1 cellular context compared by ENCODE assay signal in the genomic region with DNA sequence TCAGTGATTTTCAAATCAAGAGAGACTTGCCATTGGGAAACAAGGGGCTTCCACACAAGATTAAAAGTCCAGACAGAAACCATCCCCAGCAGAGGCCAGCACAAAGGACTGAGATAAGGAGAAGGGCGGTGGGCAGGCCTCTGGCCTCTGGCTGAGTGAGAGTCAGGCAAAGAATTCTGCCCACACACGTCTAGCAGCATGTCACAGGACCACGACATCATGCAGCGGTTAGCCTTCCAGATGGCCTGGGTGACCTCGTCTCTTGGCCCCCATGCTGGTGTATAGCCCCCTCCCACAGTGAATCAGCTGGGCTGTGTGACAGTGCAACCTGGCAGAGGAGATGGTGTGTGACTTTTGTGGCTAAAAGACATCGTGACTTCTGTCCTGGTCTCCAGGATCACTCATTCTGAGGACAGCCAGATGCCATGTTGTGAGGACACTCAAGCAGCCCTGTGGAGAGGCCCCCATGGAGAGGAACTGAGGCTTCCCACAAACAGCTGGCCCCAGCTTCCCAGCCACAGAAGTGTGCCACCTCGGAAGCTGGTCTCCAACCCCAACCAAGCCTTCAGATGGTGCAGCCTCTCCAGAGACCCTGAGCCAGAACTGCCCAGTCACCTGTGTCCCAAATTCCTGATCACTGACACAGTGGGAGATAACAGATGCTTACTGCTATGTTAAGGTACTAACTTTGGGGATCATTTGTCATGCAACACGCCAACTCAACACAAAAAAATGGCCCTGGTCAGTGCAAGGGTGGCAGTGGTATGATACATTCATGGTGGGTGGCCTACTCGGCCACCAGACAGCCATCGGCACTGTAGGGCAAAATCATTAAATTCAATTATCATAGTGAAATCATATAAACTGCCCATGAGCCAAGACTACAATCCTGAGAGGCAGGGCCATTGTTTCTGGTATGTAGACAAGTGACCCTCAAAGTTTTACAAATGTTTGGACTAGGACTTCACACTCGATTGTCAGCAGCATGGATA.
TF ChIP-seq lines count a peak whose summit lies in the region.

No MANE protein-coding gene starts in this region.

TF ChIP-seq in HepG2, 621 proteins besides CTCF, POLR2A, EP300 and RAD21 (continued from another document):
- TF ChIP-seq, protein P1, sequence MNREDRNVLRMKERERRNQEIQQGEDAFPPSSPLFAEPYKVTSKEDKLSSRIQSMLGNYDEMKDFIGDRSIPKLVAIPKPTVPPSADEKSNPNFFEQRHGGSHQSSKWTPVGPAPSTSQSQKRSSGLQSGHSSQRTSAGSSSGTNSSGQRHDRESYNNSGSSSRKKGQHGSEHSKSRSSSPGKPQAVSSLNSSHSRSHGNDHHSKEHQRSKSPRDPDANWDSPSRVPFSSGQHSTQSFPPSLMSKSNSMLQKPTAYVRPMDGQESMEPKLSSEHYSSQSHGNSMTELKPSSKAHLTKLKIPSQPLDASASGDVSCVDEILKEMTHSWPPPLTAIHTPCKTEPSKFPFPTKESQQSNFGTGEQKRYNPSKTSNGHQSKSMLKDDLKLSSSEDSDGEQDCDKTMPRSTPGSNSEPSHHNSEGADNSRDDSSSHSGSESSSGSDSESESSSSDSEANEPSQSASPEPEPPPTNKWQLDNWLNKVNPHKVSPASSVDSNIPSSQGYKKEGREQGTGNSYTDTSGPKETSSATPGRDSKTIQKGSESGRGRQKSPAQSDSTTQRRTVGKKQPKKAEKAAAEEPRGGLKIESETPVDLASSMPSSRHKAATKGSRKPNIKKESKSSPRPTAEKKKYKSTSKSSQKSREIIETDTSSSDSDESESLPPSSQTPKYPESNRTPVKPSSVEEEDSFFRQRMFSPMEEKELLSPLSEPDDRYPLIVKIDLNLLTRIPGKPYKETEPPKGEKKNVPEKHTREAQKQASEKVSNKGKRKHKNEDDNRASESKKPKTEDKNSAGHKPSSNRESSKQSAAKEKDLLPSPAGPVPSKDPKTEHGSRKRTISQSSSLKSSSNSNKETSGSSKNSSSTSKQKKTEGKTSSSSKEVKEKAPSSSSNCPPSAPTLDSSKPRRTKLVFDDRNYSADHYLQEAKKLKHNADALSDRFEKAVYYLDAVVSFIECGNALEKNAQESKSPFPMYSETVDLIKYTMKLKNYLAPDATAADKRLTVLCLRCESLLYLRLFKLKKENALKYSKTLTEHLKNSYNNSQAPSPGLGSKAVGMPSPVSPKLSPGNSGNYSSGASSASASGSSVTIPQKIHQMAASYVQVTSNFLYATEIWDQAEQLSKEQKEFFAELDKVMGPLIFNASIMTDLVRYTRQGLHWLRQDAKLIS (CRISPR knock-in tag; IDR thresholded peaks at IDR 0.05), result no peak
- TF ChIP-seq NFIB (CRISPR knock-in tag; IDR thresholded peaks at IDR 0.05; ENCODE audit: borderline replicate concordance) (no peak), TRIM24 (CRISPR knock-in tag; IDR thresholded peaks at IDR 0.05) (no peak), PRPF4 (IDR thresholded peaks at IDR 0.05; ENCODE audit: low read depth, low read length, poor library complexity, severe bottlenecking) (no peak), NR3C1 (CRISPR knock-in tag; IDR thresholded peaks at IDR 0.05) (no peak), CCAR2 (optimal IDR thresholded peaks at IDR 0.05; ENCODE audit: low read depth, low read length) (no peak), ZNF619 (CRISPR knock-in tag; IDR thresholded peaks at IDR 0.05) (no peak)
- TF ChIP-seq, protein P2, sequence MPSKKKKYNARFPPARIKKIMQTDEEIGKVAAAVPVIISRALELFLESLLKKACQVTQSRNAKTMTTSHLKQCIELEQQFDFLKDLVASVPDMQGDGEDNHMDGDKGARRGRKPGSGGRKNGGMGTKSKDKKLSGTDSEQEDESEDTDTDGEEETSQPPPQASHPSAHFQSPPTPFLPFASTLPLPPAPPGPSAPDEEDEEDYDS (CRISPR knock-in tag; IDR thresholded peaks at IDR 0.05), result no peak
